Comparison of ENCODE assay signal across 27 cellular contexts in the genomic region with DNA sequence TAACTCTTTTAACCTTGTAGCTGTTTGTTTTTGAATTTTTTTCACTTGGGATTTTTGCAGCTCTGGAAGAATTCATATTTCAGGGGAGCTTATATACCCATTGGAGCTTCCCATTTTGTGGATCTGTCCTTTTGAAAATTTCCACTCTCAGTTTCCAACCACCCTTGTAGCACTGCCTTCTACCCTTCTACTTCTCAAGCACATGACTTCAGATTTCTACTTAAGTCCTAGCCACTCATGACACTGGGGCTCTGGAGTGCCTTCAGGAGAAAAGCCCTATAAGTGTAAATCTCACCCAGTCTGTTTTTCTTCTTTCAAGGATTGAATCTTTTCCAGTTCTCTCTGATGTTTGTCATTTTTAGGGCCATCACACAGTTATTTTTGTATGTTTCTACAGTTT.
"Had no signal": no experiment of that assay in that cellular context is flagged by ENCODE, and none has a peak within 500 bp of the region (broad histone marks: within the 10 kb centered on the region; RNA-seq: fewer than 3 reads in every experiment).

No MANE protein-coding gene starts in this region.

- H3K4me2 ChIP-seq: smooth muscle cell had no signal

- H3K36me3 Mint-ChIP-seq: immature natural killer cell; naive thymus-derived CD8-positive, alpha-beta T cell; stimulated activated memory B cell treated with anti-CD40 and anti-IgM and Interleukin-4, amounts not matched to agents 10 μg/mL and 1 μg/mL and 100 μg/mL, for 72 hours had no signal

- H3K36me3 ChIP-seq: lower lobe of right lung, pancreas, prostate gland, right lobe of liver, tibial artery, uterus had no signal

- ATAC-seq: left colon; lower lobe of right lung; naive thymus-derived CD8-positive, alpha-beta T cell; pancreas; stimulated activated memory B cell treated with anti-CD40 and anti-IgM and Interleukin-4, amounts not matched to agents 10 μg/mL and 1 μg/mL and 100 μg/mL, for 72 hours; stimulated activated naive CD8-positive, alpha-beta T cell treated with anti-CD3 and anti-CD28 coated beads, Interleukin-15, amount 100 ng/mL, for 72 hours had no signal

- H3K27ac ChIP-seq: lower lobe of right lung, pancreas, prostate gland, right lobe of liver, tibial artery, uterus had no signal

- H3K27me3 Mint-ChIP-seq: naive thymus-derived CD8-positive, alpha-beta T cell; stimulated activated memory B cell treated with anti-CD40 and anti-IgM and Interleukin-4, amounts not matched to agents 10 μg/mL and 1 μg/mL and 100 μg/mL, for 72 hours; stimulated activated naive CD8-positive, alpha-beta T cell treated with anti-CD3 and anti-CD28 coated beads, Interleukin-15, amount 100 ng/mL, for 72 hours had no signal

- H3K4me3 Mint-ChIP-seq: immature natural killer cell; naive thymus-derived CD8-positive, alpha-beta T cell; nephron; stimulated activated memory B cell treated with anti-CD40 and anti-IgM and Interleukin-4, amounts not matched to agents 10 μg/mL and 1 μg/mL and 100 μg/mL, for 72 hours; stimulated activated naive CD8-positive, alpha-beta T cell treated with anti-CD3 and anti-CD28 coated beads, Interleukin-15, amount 100 ng/mL, for 72 hours had no signal

- H3K4me1 ChIP-seq: lower lobe of right lung, pancreas, prostate gland, right lobe of liver, tibial artery, uterus had no signal

- H3K27ac Mint-ChIP-seq: immature natural killer cell; naive thymus-derived CD8-positive, alpha-beta T cell; nephron; stimulated activated memory B cell treated with anti-CD40 and anti-IgM and Interleukin-4, amounts not matched to agents 10 μg/mL and 1 μg/mL and 100 μg/mL, for 72 hours; stimulated activated naive CD8-positive, alpha-beta T cell treated with anti-CD3 and anti-CD28 coated beads, Interleukin-15, amount 100 ng/mL, for 72 hours had no signal

- DNase-seq: hypothalamus; immature natural killer cell; kidney; left colon; lower lobe of right lung; mammary epithelial cell; mesenchymal stem cell; naive thymus-derived CD8-positive, alpha-beta T cell; nucleus accumbens; pancreas; posterior cingulate gyrus; retina; right lobe of liver; stimulated activated CD4-positive, alpha-beta T cell treated with anti-CD3 and anti-CD28 coated beads, Interleukin-1b, Interleukin-23, amount 100 ng/mL, for 48 hours; stimulated activated CD4-positive, alpha-beta T cell treated with anti-CD3 and anti-CD28 coated beads, Interleukin-2, amount 100 ng/mL, for 48 hours; stimulated activated CD4-positive, alpha-beta T cell treated with anti-CD3 and anti-CD28 coated beads, Interleukin-4, amount 100 ng/mL, for 4 hours; stimulated activated CD8-positive, alpha-beta memory T cell treated with anti-CD3 and anti-CD28 coated beads, Interleukin-4, amount 100 ng/mL, for 48 hours; stimulated activated naive CD4-positive, alpha-beta T cell treated with Interleukin-2 at 50 U/mL for 16 hours; stimulated activated naive CD8-positive, alpha-beta T cell treated with anti-CD3 and anti-CD28 coated beads, Interleukin-15, amount 100 ng/mL, for 72 hours; substantia nigra; tibial artery; trophoblast cell; uterus had no signal

- H3K9me3 Mint-ChIP-seq: nephron; stimulated activated naive CD8-positive, alpha-beta T cell treated with anti-CD3 and anti-CD28 coated beads, Interleukin-15, amount 100 ng/mL, for 72 hours had no signal

- H3K27me3 ChIP-seq: pancreas, tibial artery, uterus had no signal

- H3K4me1 Mint-ChIP-seq: immature natural killer cell; naive thymus-derived CD8-positive, alpha-beta T cell; nephron; stimulated activated memory B cell treated with anti-CD40 and anti-IgM and Interleukin-4, amounts not matched to agents 10 μg/mL and 1 μg/mL and 100 μg/mL, for 72 hours; stimulated activated naive CD8-positive, alpha-beta T cell treated with anti-CD3 and anti-CD28 coated beads, Interleukin-15, amount 100 ng/mL, for 72 hours had no signal

- H3K9me3 ChIP-seq: lower lobe of right lung, pancreas, prostate gland, right lobe of liver, tibial artery, uterus had no signal

- H3K4me3 ChIP-seq: lower lobe of right lung, pancreas, prostate gland, right lobe of liver, smooth muscle cell, tibial artery, uterus had no signal
